In the genomic region with DNA sequence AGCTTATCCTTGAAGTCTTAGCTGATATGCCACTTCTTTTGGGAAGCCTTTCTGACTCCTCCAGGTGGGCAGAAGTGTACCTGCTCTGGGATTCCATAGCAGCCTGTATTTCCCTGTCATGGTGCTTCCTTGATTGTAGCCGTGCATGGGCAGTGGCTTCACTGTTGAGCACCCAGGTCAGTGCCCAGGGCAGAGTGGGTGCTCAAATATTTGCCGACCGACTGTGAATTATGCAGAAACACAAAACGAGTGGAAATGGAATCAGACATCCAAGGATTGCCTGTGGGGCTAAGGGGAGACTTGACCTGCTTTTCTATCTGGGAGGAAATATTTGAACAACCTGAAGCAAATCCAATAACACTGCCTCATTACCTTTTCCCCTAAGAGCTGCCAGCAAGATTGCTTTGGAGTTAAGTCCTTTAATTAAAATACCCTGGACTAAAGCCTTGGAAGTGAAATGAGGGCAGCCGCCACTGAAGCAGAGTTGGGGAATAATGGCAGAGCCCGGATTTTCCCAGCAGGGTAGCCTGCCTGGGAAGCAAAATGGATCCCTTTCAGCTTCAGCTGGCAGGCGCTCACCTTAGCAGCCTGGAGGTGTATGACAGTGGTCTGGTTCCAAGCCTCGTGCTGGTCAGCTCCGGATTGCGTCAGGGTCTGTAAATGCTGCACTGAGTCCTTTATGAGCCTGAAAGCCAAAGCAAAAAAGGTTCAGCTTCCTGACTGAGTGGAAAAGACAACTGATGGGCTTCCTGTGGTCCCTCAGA, we compare ENCODE assay signal across 1 cellular context.
TF ChIP-seq lines count a peak whose summit lies in the region.

No MANE protein-coding gene starts in this region.

TF ChIP-seq in HepG2, 621 proteins besides CTCF, POLR2A, EP300 and RAD21 (continues in another document):
- TF ChIP-seq HOXA3 (CRISPR knock-in tag; IDR thresholded peaks at IDR 0.05) (peak; percentile 46), CEBPG (CRISPR knock-in tag; IDR thresholded peaks at IDR 0.05) (peak; percentile 80), KDM3A (CRISPR knock-in tag; IDR thresholded peaks at IDR 0.05; ENCODE audit: low read depth) (0 out of 2 replicates have a peak, but pooled peaks have one; percentile 10), ZNF782 (CRISPR knock-in tag; IDR thresholded peaks at IDR 0.05; ENCODE audit: borderline replicate concordance) (0 out of 2 replicates have a peak, but pooled peaks have one; percentile 2), SETDB1 (CRISPR knock-in tag; IDR thresholded peaks at IDR 0.05; ENCODE audit: borderline replicate concordance) (no peak), ZNF253 (CRISPR knock-in tag; IDR thresholded peaks at IDR 0.05; ENCODE audit: borderline replicate concordance) (no peak), ZNF337 (CRISPR knock-in tag; IDR thresholded peaks at IDR 0.05; ENCODE audit: borderline replicate concordance, low read depth) (no peak), ZNF547 (CRISPR knock-in tag; IDR thresholded peaks at IDR 0.05) (0 out of 2 replicates have a peak, but pooled peaks have one; percentile 41), ZBTB40 (IDR thresholded peaks at IDR 0.05) (no peak), ZBTB40 (CRISPR knock-in tag; IDR thresholded peaks at IDR 0.05) (0 out of 2 replicates have a peak, but pooled peaks have one; percentile 15), MEIS2 (CRISPR knock-in tag; IDR thresholded peaks at IDR 0.05) (0 out of 2 replicates have a peak, but pooled peaks have one; percentile 32), EHMT2 (IDR thresholded peaks at IDR 0.05; ENCODE audit: borderline replicate concordance, low read depth, low read length) (no peak), ZNF557 (CRISPR knock-in tag; IDR thresholded peaks at IDR 0.05) (0 out of 2 replicates have a peak, but pooled peaks have one; percentile 39), SAP130 (CRISPR knock-in tag; IDR thresholded peaks at IDR 0.05; ENCODE audit: low read depth) (peak; percentile 24; the same call in 1 of the 2 replicates), ZNF776 (CRISPR knock-in tag; IDR thresholded peaks at IDR 0.05) (no peak), ZNF629 (CRISPR knock-in tag; conservative IDR thresholded peaks at IDR 0.05) (0 out of 2 replicates have a peak, but pooled peaks have one; percentile 9), TMF1 (CRISPR knock-in tag; IDR thresholded peaks at IDR 0.05; ENCODE audit: low read depth) (0 out of 2 replicates have a peak, but pooled peaks have one; percentile 36), SOX5 (CRISPR knock-in tag; IDR thresholded peaks at IDR 0.05; ENCODE audit: borderline replicate concordance) (no peak), ZNF772 (CRISPR knock-in tag; IDR thresholded peaks at IDR 0.05) (no peak), ZNF296 (CRISPR knock-in tag; conservative IDR thresholded peaks at IDR 0.05) (no peak)
- TF ChIP-seq, protein P1, sequence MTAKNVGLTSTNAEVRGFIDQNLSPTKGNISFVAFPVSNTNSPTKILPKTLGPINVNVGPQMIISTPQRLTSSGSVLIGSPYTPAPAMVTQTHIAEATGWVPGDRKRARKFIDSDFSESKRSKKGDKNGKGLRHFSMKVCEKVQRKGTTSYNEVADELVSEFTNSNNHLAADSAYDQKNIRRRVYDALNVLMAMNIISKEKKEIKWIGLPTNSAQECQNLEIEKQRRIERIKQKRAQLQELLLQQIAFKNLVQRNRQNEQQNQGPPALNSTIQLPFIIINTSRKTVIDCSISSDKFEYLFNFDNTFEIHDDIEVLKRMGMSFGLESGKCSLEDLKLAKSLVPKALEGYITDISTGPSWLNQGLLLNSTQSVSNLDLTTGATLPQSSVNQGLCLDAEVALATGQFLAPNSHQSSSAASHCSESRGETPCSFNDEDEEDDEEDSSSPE (CRISPR knock-in tag; IDR thresholded peaks at IDR 0.05) = 0 out of 2 replicates have a peak, but pooled peaks have one; percentile 28
- TF ChIP-seq, protein P2, sequence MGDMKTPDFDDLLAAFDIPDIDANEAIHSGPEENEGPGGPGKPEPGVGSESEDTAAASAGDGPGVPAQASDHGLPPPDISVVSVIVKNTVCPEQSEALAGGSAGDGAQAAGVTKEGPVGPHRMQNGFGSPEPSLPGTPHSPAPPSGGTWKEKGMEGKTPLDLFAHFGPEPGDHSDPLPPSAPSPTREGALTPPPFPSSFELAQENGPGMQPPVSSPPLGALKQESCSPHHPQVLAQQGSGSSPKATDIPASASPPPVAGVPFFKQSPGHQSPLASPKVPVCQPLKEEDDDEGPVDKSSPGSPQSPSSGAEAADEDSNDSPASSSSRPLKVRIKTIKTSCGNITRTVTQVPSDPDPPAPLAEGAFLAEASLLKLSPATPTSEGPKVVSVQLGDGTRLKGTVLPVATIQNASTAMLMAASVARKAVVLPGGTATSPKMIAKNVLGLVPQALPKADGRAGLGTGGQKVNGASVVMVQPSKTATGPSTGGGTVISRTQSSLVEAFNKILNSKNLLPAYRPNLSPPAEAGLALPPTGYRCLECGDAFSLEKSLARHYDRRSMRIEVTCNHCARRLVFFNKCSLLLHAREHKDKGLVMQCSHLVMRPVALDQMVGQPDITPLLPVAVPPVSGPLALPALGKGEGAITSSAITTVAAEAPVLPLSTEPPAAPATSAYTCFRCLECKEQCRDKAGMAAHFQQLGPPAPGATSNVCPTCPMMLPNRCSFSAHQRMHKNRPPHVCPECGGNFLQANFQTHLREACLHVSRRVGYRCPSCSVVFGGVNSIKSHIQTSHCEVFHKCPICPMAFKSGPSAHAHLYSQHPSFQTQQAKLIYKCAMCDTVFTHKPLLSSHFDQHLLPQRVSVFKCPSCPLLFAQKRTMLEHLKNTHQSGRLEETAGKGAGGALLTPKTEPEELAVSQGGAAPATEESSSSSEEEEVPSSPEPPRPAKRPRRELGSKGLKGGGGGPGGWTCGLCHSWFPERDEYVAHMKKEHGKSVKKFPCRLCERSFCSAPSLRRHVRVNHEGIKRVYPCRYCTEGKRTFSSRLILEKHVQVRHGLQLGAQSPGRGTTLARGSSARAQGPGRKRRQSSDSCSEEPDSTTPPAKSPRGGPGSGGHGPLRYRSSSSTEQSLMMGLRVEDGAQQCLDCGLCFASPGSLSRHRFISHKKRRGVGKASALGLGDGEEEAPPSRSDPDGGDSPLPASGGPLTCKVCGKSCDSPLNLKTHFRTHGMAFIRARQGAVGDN (CRISPR knock-in tag; IDR thresholded peaks at IDR 0.05) = peak; percentile 73
- TF ChIP-seq, protein P3, sequence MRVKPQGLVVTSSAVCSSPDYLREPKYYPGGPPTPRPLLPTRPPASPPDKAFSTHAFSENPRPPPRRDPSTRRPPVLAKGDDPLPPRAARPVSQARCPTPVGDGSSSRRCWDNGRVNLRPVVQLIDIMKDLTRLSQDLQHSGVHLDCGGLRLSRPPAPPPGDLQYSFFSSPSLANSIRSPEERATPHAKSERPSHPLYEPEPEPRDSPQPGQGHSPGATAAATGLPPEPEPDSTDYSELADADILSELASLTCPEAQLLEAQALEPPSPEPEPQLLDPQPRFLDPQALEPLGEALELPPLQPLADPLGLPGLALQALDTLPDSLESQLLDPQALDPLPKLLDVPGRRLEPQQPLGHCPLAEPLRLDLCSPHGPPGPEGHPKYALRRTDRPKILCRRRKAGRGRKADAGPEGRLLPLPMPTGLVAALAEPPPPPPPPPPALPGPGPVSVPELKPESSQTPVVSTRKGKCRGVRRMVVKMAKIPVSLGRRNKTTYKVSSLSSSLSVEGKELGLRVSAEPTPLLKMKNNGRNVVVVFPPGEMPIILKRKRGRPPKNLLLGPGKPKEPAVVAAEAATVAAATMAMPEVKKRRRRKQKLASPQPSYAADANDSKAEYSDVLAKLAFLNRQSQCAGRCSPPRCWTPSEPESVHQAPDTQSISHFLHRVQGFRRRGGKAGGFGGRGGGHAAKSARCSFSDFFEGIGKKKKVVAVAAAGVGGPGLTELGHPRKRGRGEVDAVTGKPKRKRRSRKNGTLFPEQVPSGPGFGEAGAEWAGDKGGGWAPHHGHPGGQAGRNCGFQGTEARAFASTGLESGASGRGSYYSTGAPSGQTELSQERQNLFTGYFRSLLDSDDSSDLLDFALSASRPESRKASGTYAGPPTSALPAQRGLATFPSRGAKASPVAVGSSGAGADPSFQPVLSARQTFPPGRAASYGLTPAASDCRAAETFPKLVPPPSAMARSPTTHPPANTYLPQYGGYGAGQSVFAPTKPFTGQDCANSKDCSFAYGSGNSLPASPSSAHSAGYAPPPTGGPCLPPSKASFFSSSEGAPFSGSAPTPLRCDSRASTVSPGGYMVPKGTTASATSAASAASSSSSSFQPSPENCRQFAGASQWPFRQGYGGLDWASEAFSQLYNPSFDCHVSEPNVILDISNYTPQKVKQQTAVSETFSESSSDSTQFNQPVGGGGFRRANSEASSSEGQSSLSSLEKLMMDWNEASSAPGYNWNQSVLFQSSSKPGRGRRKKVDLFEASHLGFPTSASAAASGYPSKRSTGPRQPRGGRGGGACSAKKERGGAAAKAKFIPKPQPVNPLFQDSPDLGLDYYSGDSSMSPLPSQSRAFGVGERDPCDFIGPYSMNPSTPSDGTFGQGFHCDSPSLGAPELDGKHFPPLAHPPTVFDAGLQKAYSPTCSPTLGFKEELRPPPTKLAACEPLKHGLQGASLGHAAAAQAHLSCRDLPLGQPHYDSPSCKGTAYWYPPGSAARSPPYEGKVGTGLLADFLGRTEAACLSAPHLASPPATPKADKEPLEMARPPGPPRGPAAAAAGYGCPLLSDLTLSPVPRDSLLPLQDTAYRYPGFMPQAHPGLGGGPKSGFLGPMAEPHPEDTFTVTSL (CRISPR knock-in tag; IDR thresholded peaks at IDR 0.05; ENCODE audit: borderline replicate concordance) = no peak
- TF ChIP-seq, protein P4, sequence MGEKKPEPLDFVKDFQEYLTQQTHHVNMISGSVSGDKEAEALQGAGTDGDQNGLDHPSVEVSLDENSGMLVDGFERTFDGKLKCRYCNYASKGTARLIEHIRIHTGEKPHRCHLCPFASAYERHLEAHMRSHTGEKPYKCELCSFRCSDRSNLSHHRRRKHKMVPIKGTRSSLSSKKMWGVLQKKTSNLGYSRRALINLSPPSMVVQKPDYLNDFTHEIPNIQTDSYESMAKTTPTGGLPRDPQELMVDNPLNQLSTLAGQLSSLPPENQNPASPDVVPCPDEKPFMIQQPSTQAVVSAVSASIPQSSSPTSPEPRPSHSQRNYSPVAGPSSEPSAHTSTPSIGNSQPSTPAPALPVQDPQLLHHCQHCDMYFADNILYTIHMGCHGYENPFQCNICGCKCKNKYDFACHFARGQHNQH (CRISPR knock-in tag; IDR thresholded peaks at IDR 0.05) = no peak
